27 cellular contexts compared by ENCODE assay signal in genomic region chr17:59694344-59694743, GRCh38. TPM values are rescaled to one million over a fixed set of nuclear protein-coding genes. Genes with fewer than 3 reads are reported as not detected.
DNase-seq lines count a peak whose midpoint lies in the region; ATAC-seq and TF ChIP-seq lines count a peak whose summit lies in the region.
"Had no signal": no experiment of that assay in that cellular context is flagged by ENCODE, and none has a peak within 500 bp of the region (broad histone marks: within the 10 kb centered on the region; RNA-seq: fewer than 3 reads in every experiment).

No MANE protein-coding gene starts in this region.

- no peaks in the 10 kb centered on the region for H3K27me3 Mint-ChIP-seq in activated naive CD8-positive, alpha-beta T cell
- H3K27me3 Mint-ChIP-seq in activated naive CD8-positive, alpha-beta T cell treated with anti-CD3 and anti-CD28 coated beads for 36 hours = no peaks in the 10 kb centered on the region
- H3K27me3 Mint-ChIP-seq in dendritic cell treated with granulocyte-macrophage colony-stimulating factor and Interleukin-4, amounts not matched to agents 40 ng/mL and 50 ng/mL, for 4 days = no peaks in the 10 kb centered on the region
- no peaks in the 10 kb centered on the region for H3K27me3 Mint-ChIP-seq in stimulated activated naive B cell treated with anti-CD40 and anti-IgM and Interleukin-4, amounts not matched to agents 10 μg/mL and 1 μg/mL and 100 μg/mL, for 72 hours
- H3K27me3 Mint-ChIP-seq: activated naive CD4-positive, alpha-beta T cell treated with anti-CD3 and anti-CD28 coated beads, Interleukin-2, amount 50 U/mL, for 24 hours; naive B cell had no signal

- H3K4me1 ChIP-seq in esophagus muscularis mucosa = peaks cover 0 to 4% (median 0%) of the 10 kb centered on the region in 4 donors
- H3K4me1 ChIP-seq: left ventricle myocardium inferior had no signal

- H3K27ac ChIP-seq in esophagus muscularis mucosa (replicated peaks in 1 of 4) = no peak overlapping the region
- H3K27ac ChIP-seq: cardiac muscle cell, left ventricle myocardium inferior had no signal

- no peaks in the 10 kb centered on the region for H3K9me3 ChIP-seq in esophagus muscularis mucosa
- H3K9me3 ChIP-seq: left ventricle myocardium inferior, transverse colon had no signal

- H3K27ac Mint-ChIP-seq in activated naive CD8-positive, alpha-beta T cell = peak overlapping the region; percentile 25
- H3K27ac Mint-ChIP-seq in activated naive CD8-positive, alpha-beta T cell treated with anti-CD3 and anti-CD28 coated beads for 36 hours = no peak overlapping the region
- peak overlapping the region; percentile 10 for H3K27ac Mint-ChIP-seq in dendritic cell treated with granulocyte-macrophage colony-stimulating factor and Interleukin-4, amounts not matched to agents 40 ng/mL and 50 ng/mL, for 4 days
- peak overlapping the region; percentile 51 for H3K27ac Mint-ChIP-seq in stimulated activated naive B cell treated with anti-CD40 and anti-IgM and Interleukin-4, amounts not matched to agents 10 μg/mL and 1 μg/mL and 100 μg/mL, for 72 hours
- H3K27ac Mint-ChIP-seq: activated naive CD4-positive, alpha-beta T cell treated with anti-CD3 and anti-CD28 coated beads, Interleukin-2, amount 50 U/mL, for 24 hours; mesothelial cell of epicardium had no signal

- no peak for ATAC-seq in stimulated activated naive B cell treated with anti-CD40 and anti-IgM and Interleukin-4, amounts not matched to agents 10 μg/mL and 1 μg/mL and 100 μg/mL, for 72 hours (replicated peaks)
- ATAC-seq in GM19035 (IDR thresholded peaks at IDR 0.05; ENCODE audit: unreplicated experiment) = no peak
- ATAC-seq: activated CD4-positive, CD25-positive, alpha-beta regulatory T cell treated with anti-CD3 and anti-CD28 coated beads, Interleukin-2, amount 50 U/mL, for 24 hours had no signal

- no peaks in the 10 kb centered on the region for H3K27me3 ChIP-seq in esophagus muscularis mucosa
- H3K27me3 ChIP-seq: cardiac muscle cell, transverse colon had no signal

- TF ChIP-seq CTCF in esophagus muscularis mucosa (IDR thresholded peaks at IDR 0.05) = no peak

- H3K36me3 Mint-ChIP-seq in activated naive CD8-positive, alpha-beta T cell = peaks cover 20% of the 10 kb centered on the region
- peaks cover 43% of the 10 kb centered on the region for H3K36me3 Mint-ChIP-seq in activated naive CD8-positive, alpha-beta T cell treated with anti-CD3 and anti-CD28 coated beads for 36 hours
- peaks cover 99% of the 10 kb centered on the region for H3K36me3 Mint-ChIP-seq in dendritic cell treated with granulocyte-macrophage colony-stimulating factor and Interleukin-4, amounts not matched to agents 40 ng/mL and 50 ng/mL, for 4 days (ENCODE audit: low read depth)
- peaks cover 37 to 67% of the 10 kb centered on the region in 2 donors for H3K36me3 Mint-ChIP-seq in stimulated activated naive B cell treated with anti-CD40 and anti-IgM and Interleukin-4, amounts not matched to agents 10 μg/mL and 1 μg/mL and 100 μg/mL, for 72 hours

- 76% methylated on average over 2 of the region's 2 CpGs for WGBS in esophagus muscularis mucosa

- peaks cover 51 to 100% (median 95%) of the 10 kb centered on the region in 4 donors for H3K36me3 ChIP-seq in esophagus muscularis mucosa

- no peak overlapping the region for H3K4me3 ChIP-seq in esophagus muscularis mucosa
- H3K4me3 ChIP-seq: cardiac muscle cell, left ventricle myocardium inferior, transverse colon had no signal

- no peak overlapping the region for H3K4me3 Mint-ChIP-seq in activated naive CD8-positive, alpha-beta T cell
- no peak overlapping the region for H3K4me3 Mint-ChIP-seq in activated naive CD8-positive, alpha-beta T cell treated with anti-CD3 and anti-CD28 coated beads for 36 hours
- H3K4me3 Mint-ChIP-seq in dendritic cell treated with granulocyte-macrophage colony-stimulating factor and Interleukin-4, amounts not matched to agents 40 ng/mL and 50 ng/mL, for 4 days = no peak overlapping the region
- no peak overlapping the region for H3K4me3 Mint-ChIP-seq in stimulated activated naive B cell treated with anti-CD40 and anti-IgM and Interleukin-4, amounts not matched to agents 10 μg/mL and 1 μg/mL and 100 μg/mL, for 72 hours
- H3K4me3 Mint-ChIP-seq: activated naive CD4-positive, alpha-beta T cell treated with anti-CD3 and anti-CD28 coated beads, Interleukin-2, amount 50 U/mL, for 24 hours; H9; mesothelial cell of epicardium; naive B cell had no signal

- DNase-seq in activated naive CD8-positive, alpha-beta T cell treated with anti-CD3 and anti-CD28 coated beads for 36 hours = no peak
- DNase-seq in stimulated activated naive B cell treated with anti-CD40 and anti-IgM and Interleukin-4, amounts not matched to agents 10 μg/mL and 1 μg/mL and 100 μg/mL, for 72 hours = no peak
- no peak for DNase-seq in islet precursor cell
- DNase-seq in esophagus muscularis mucosa (ENCODE audit: extremely low spot score) = no peak
- DNase-seq: activated CD8-positive, alpha-beta memory T cell treated with anti-CD3 and anti-CD28 coated beads for 24 hours; aorta; dermis blood vessel endothelial cell; DMS79; GF-D8; H9; KG1; left ventricle myocardium inferior; MM.1S; naive B cell; NCI-H1417; NCI-H2227 treated with DMSO at 0.1 percent for 48 hours; NCI-H748 treated with DMSO at 0.1 percent for 48 hours; nucleus accumbens; transverse colon had no signal

- intact Hi-C loops in dendritic cell treated with granulocyte-macrophage colony-stimulating factor and Interleukin-4, amounts not matched to agents 40 ng/mL and 50 ng/mL, for 4 days (cut with micrococcal nuclease) = loop anchor here (2.0 to 5.0 kb wide), 2 partner anchors 14 to 37 kb away; no protein-coding TSS in a partner anchor
- intact Hi-C loops in esophagus muscularis mucosa (cut with DNase I) = no loop called here

- TF ChIP-seq POLR2A in esophagus muscularis mucosa (IDR thresholded peaks at IDR 0.05; ENCODE audit: low read depth) = no peak

- TF ChIP-seq EP300 in esophagus muscularis mucosa (IDR thresholded peaks at IDR 0.05) = no peak

- H3K4me1 Mint-ChIP-seq in activated naive CD8-positive, alpha-beta T cell (ENCODE audit: low read depth) = peaks cover 27% of the 10 kb centered on the region
- H3K4me1 Mint-ChIP-seq in activated naive CD8-positive, alpha-beta T cell treated with anti-CD3 and anti-CD28 coated beads for 36 hours = peaks cover 35% of the 10 kb centered on the region
- H3K4me1 Mint-ChIP-seq in dendritic cell treated with granulocyte-macrophage colony-stimulating factor and Interleukin-4, amounts not matched to agents 40 ng/mL and 50 ng/mL, for 4 days (ENCODE audit: low read depth) = peaks cover 10% of the 10 kb centered on the region
- peaks cover 30 to 34% of the 10 kb centered on the region in 2 donors for H3K4me1 Mint-ChIP-seq in stimulated activated naive B cell treated with anti-CD40 and anti-IgM and Interleukin-4, amounts not matched to agents 10 μg/mL and 1 μg/mL and 100 μg/mL, for 72 hours
- H3K4me1 Mint-ChIP-seq: H9, mesothelial cell of epicardium had no signal

- no peaks in the 10 kb centered on the region for H3K9me3 Mint-ChIP-seq in activated naive CD8-positive, alpha-beta T cell (ENCODE audit: low read depth)
- H3K9me3 Mint-ChIP-seq in activated naive CD8-positive, alpha-beta T cell treated with anti-CD3 and anti-CD28 coated beads for 36 hours = no peaks in the 10 kb centered on the region
- H3K9me3 Mint-ChIP-seq in dendritic cell treated with granulocyte-macrophage colony-stimulating factor and Interleukin-4, amounts not matched to agents 40 ng/mL and 50 ng/mL, for 4 days = no peaks in the 10 kb centered on the region
- no peaks in the 10 kb centered on the region for H3K9me3 Mint-ChIP-seq in stimulated activated naive B cell treated with anti-CD40 and anti-IgM and Interleukin-4, amounts not matched to agents 10 μg/mL and 1 μg/mL and 100 μg/mL, for 72 hours
- H3K9me3 Mint-ChIP-seq: activated naive CD4-positive, alpha-beta T cell treated with anti-CD3 and anti-CD28 coated beads, Interleukin-2, amount 50 U/mL, for 24 hours; H9; mesothelial cell of epicardium; naive B cell had no signal

TF ChIP-seq in PFSK-1, 5 proteins besides CTCF, POLR2A, EP300 and RAD21:
- TF ChIP-seq POLR2AphosphoS5 (IDR thresholded peaks at IDR 0.05; ENCODE audit: low read depth, low read length) = 0 out of 2 replicates have a peak, but pooled peaks have one; percentile 36
- TF ChIP-seq SIN3A (IDR thresholded peaks at IDR 0.05; ENCODE audit: borderline replicate concordance, insufficient read depth, low read length) = no peak

RNA-seq across cellular contexts. Expression of gene PTRH2, which starts 12.9 kb away (rescaled TPM):
- total RNA-seq in activated naive CD8-positive, alpha-beta T cell treated with anti-CD3 and anti-CD28 coated beads for 36 hours = 10 to 100 TPM; 52.7 to 55.2 TPM
- polyA plus RNA-seq in PFSK-1 (2012; ENCODE audit: insufficient read length, low read depth) = 34.5 TPM
- 10 to 100 TPM; 11.4 to 31.1 (median 15.2) TPM for total RNA-seq in esophagus muscularis mucosa

RNA-seq across cellular contexts. Expression of gene VMP1, which starts 13.1 kb away (rescaled TPM):
- 100 to 1,000 TPM; 137 to 143 TPM for total RNA-seq in activated naive CD8-positive, alpha-beta T cell treated with anti-CD3 and anti-CD28 coated beads for 36 hours
- 41.4 TPM for polyA plus RNA-seq in PFSK-1 (2012; ENCODE audit: insufficient read length, low read depth)
- total RNA-seq in esophagus muscularis mucosa = 100 to 1,000 TPM in 1 of 4 donors, 10 to 100 TPM in 3; 47.3 to 137 (median 59.6) TPM
